In the genomic region with DNA sequence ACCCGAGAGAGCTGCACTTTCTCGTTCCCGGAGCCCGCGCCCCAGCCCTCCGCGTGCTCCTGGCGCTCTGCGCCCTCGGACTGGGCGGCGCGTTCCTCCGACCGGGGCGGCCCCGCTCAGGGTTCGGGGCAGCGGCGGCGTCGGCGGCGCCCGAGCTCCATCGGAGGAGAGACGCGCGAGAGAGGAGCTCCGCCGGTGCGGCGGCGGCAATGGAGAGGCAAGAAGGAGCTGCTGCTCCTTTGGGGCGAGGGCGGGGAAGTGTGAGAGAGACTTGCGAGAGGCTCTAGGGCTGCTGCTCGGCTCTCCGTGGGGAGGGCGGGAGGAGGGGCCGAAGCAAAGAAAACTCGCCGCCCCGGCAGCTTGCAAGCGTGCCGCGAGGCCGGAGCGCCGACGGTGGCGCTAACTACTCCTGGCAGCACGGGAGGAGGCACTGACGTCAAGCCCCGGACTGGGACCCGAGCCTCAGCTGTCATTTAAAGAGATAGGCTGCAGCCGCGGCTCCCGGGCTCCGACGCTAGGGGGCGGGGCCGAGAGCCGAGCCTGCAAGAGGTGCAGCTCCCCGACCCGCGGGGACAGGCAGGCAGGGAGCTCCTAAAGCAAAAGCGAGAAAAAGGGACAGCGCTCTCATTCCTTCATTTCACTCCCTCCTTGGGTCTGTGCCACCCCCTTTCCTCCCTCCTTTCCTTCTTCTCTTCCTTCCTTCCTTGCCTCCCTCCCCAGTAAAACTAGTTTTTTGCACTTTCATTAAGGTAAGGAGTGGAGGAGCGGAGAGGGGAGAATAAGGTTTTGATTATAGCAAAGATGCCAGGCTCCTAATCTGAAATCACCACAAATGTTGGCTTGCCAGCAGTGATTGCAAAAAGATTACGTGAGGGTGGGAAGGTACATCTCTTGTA, we compare ENCODE assay signal across 9 cellular contexts. TPM values are rescaled to one million over a fixed set of nuclear protein-coding genes. Genes with fewer than 3 reads are reported as not detected.
A peak's percentile ranks its signal among the peaks of the same experiment; 100 is the strongest.
DNase-seq lines count a peak whose midpoint lies in the region; ATAC-seq and FAIRE-seq lines count a peak whose summit lies in the region.
"Had no signal": no experiment of that assay in that cellular context is flagged by ENCODE, and none has a peak within 500 bp of the region (broad histone marks: within the 10 kb centered on the region; RNA-seq: fewer than 3 reads in every experiment).

KCTD8 (minus strand) TSS at position 262 of the 896 bp plus-strand sequence.

- DNase-seq in GM19239 (ENCODE audit: insufficient read length, low spot score) (peak; percentile 75), NCI-H460 (ENCODE audit: extremely low read depth, low read depth) (peak; percentile 64), middle frontal gyrus (ENCODE audit: extremely low spot score, low spot score) (peak; percentile 92)
- peak; percentile 15 for DNase-seq in activated CD8-positive, alpha-beta memory T cell treated with anti-CD3 and anti-CD28 coated beads, Interleukin-2, amount 50 U/mL, for 24 hours (ENCODE audit: extremely low read depth)
- DNase-seq in stimulated activated CD8-positive, alpha-beta memory T cell treated with anti-CD3 and anti-CD28 coated beads, Interleukin-4, amount 100 ng/mL, for 48 hours = peak; percentile 79

- H3K9ac ChIP-seq in BLaER1 = no peak within 1 kb of the TSS; the same call in 1 of the 2 replicates

- no peaks in the 10 kb centered on the region; the same call in 1 of the 2 replicates for H3K4me1 ChIP-seq in BLaER1
- peaks cover 4 to 11% of the 10 kb centered on the region in 2 donors for H3K4me1 ChIP-seq in esophagus (ENCODE audit: control insufficient read depth in 2 of 2, insufficient read depth in 2 of 2, low read length in 1 of 2)

- H4K20me1 ChIP-seq in BLaER1 = no peaks in the 10 kb centered on the region

- peak; percentile 96 for ATAC-seq in HG03354 (IDR thresholded peaks at IDR 0.05; ENCODE audit: poor library complexity, severe bottlenecking, unreplicated experiment)

- H3K9me3 ChIP-seq in BLaER1 = peaks cover 18% of the 10 kb centered on the region
- peaks cover 0 to 3% of the 10 kb centered on the region in 2 donors for H3K9me3 ChIP-seq in esophagus (ENCODE audit: control insufficient read depth in 2 of 2, insufficient read depth in 1 of 2, low read depth in 1 of 2, low read length in 1 of 2)

- 1 to 2% methylated on average over 70 to 71 of the region's 71 CpGs for WGBS in esophagus, 2 donors

- H3K4me3 ChIP-seq in BLaER1 (peak within 1 kb of the TSS; percentile 60), esophagus (ENCODE audit: low read depth in 1 of 2, low read length in 2 of 2) (peak within 1 kb of the TSS; percentile 46 to 50)

- H3K27ac ChIP-seq in BLaER1 (no peak within 1 kb of the TSS), esophagus (ENCODE audit: low read depth in 2 of 2, low read length in 1 of 2) (peak within 1 kb of the TSS in 1 of 2 donors; percentile 43)

- peak within 1 kb of the TSS; percentile 76 for H3K4me2 ChIP-seq in BLaER1

- FAIRE-seq in GM19239 (lab: Jason Lieb, UNC) = peak; percentile 74

- no peaks in the 10 kb centered on the region for H3K36me3 ChIP-seq in BLaER1
- no peaks in the 10 kb centered on the region for H3K36me3 ChIP-seq in esophagus (ENCODE audit: control insufficient read depth in 2 of 2, insufficient read depth in 2 of 2, low read length in 1 of 2)

- H3K27me3 ChIP-seq in BLaER1 (no peaks in the 10 kb centered on the region), esophagus (ENCODE audit: control insufficient read depth in 1 of 2, insufficient read depth in 2 of 2, low read length in 2 of 2) (peaks cover 0 to 12% of the 10 kb centered on the region in 2 donors)

RNA-seq across cellular contexts. Expression of gene KCTD8, which starts in this region (rescaled TPM):
- 0.10 TPM in 1 of 2 replicates, not detected in the other for total RNA-seq in NCI-H460 (2014; rRNA removed; shearing (Covaris generic))
- not detected in 2 replicates for polyA plus RNA-seq in NCI-H460 (2014; cell fraction: nucleus; rRNA removed)
- polyA plus RNA-seq in esophagus = under 1 TPM; 0.02 to 0.09 TPM
- total RNA-seq: T-helper 2 cell treated with Interferon-gamma antibody and Interleukin-4, amounts not matched to agents 100 ng/mL and 5 ng/mL, for 36 hours had no signal

Comparison
In these comparisons a context has a peak if more than half of its experiments do, and no peak if none do; other contexts are left out.
1. Peak in DNase-seq in NCI-H460; RNA of the gene not detected or under 1 TPM.
2. DNase-seq: peak in every context shown above with its lines; median percentile 92 in middle frontal gyrus; 79 in stimulated activated CD8-positive, alpha-beta memory T cell treated with anti-CD3 and anti-CD28 coated beads, Interleukin-4, amount 100 ng/mL, for 48 hours; 75 in GM19239; 64 in NCI-H460; 15 in activated CD8-positive, alpha-beta memory T cell treated with anti-CD3 and anti-CD28 coated beads, Interleukin-2, amount 50 U/mL, for 24 hours.